In the genomic region with DNA sequence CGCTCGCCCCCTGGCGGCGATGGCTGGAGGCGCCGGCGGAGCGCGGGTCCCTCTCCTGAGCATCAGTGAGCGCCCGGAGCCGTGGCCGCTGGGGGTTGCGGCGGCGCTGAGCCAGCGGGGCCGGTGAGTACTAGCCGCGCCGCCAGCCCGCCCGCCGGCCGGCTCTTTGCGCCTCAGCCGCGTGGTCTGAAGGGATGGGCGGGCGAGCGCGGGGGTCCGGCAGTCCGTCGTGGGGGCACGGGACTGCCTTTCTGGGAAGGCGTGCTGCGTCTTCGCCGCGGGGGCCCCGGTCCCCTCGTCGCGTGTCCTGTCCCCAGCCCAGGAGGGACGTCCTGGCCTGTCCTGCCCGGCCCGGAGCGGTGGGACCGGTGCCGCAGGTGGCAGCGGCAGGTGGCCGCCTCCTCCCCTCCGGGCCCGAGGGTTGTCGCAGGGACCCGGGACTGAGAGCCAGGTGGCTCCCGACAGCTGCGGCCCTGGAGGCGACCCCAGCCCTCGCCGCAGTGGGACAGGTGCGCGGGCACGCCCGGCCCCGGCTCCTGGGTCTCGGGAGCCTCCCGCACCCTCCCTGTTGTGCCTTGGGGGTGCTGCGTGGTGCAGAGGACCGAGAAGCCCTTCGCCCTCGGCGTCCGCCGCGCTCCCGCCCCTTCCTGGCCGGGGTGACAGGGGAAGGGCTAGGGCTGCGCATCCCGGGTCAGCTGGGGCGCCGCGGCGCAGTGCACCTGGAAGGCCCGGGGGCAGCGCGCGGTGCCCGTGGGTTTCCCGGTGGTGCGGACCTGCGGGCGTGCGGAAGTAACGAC, we compare ENCODE assay signal across 8 cellular contexts. TPM values are rescaled to one million over a fixed set of nuclear protein-coding genes. Genes with fewer than 3 reads are reported as not detected.
DNase-seq lines count a peak whose midpoint lies in the region; ATAC-seq and TF ChIP-seq lines count a peak whose summit lies in the region.

A gene with protein sequence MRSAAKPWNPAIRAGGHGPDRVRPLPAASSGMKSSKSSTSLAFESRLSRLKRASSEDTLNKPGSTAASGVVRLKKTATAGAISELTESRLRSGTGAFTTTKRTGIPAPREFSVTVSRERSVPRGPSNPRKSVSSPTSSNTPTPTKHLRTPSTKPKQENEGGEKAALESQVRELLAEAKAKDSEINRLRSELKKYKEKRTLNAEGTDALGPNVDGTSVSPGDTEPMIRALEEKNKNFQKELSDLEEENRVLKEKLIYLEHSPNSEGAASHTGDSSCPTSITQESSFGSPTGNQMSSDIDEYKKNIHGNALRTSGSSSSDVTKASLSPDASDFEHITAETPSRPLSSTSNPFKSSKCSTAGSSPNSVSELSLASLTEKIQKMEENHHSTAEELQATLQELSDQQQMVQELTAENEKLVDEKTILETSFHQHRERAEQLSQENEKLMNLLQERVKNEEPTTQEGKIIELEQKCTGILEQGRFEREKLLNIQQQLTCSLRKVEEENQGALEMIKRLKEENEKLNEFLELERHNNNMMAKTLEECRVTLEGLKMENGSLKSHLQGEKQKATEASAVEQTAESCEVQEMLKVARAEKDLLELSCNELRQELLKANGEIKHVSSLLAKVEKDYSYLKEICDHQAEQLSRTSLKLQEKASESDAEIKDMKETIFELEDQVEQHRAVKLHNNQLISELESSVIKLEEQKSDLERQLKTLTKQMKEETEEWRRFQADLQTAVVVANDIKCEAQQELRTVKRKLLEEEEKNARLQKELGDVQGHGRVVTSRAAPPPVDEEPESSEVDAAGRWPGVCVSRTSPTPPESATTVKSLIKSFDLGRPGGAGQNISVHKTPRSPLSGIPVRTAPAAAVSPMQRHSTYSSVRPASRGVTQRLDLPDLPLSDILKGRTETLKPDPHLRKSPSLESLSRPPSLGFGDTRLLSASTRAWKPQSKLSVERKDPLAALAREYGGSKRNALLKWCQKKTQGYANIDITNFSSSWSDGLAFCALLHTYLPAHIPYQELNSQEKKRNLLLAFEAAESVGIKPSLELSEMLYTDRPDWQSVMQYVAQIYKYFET (plus strand): TSS at position 58 of the 797 bp plus-strand sequence. CDS start 87,293 bp downstream, outside the sequence.

- peak within 1 kb of the TSS; percentile 56; the same call in 1 of the 2 replicates for H3K27ac ChIP-seq in GM23338 (ENCODE audit: low read depth)
- H3K27ac ChIP-seq in SK-N-SH (ENCODE audit: low read depth in 2 of 2, low read length in 1 of 2), result peak within 1 kb of the TSS in 1 of 2 experiments; percentile 67; a peak in 1 of 4 replicates
- H3K27ac ChIP-seq in cardiac muscle cell, result no peak within 1 kb of the TSS
- H3K27ac ChIP-seq in trophoblast cell (ENCODE audit: low read depth, low read length), result no peak within 1 kb of the TSS
- H3K27ac ChIP-seq in upper lobe of left lung, result peak within 1 kb of the TSS in 3 of 4 donors; percentile 62 to 72 (median 67)

- no peaks in the 10 kb centered on the region for H3K36me3 ChIP-seq in GM23338 (ENCODE audit: insufficient read depth)
- no peaks in the 10 kb centered on the region for H3K36me3 ChIP-seq in SK-N-SH (replicated peaks in 1 of 2; ENCODE audit: control insufficient read depth in 1 of 2, insufficient read depth in 2 of 2, low read length in 1 of 2)
- H3K36me3 ChIP-seq in cardiac muscle cell, result no peaks in the 10 kb centered on the region
- no peaks in the 10 kb centered on the region for H3K36me3 ChIP-seq in trophoblast cell (ENCODE audit: control insufficient read depth in 1 of 2, insufficient read depth in 2 of 2, low read length in 2 of 2)
- H3K36me3 ChIP-seq in upper lobe of left lung, result no peaks in the 10 kb centered on the region

- no peak within 1 kb of the TSS for H2BK120ac ChIP-seq in trophoblast cell (ENCODE audit: insufficient read depth, low read length, poor library complexity)

- peak within 1 kb of the TSS; percentile 14 for H4K12ac ChIP-seq in trophoblast cell (ENCODE audit: low read depth, low read length)

- CTCF ChIA-PET in SK-N-SH (lab: Yijun Ruan, JAX), result interaction anchor here (0.6 to 4.4 kb wide), 45 partner anchors 9 to 305 kb away, joined by 3 to 56 read pairs (median 5); a partner anchor contains a TSS

- TF ChIP-seq RAD21 in SK-N-SH (IDR thresholded peaks at IDR 0.05; ENCODE audit: low read length), result peak; percentile 32; the same call in 1 of the 2 replicates

- DNase-seq in EL, result peak; percentile 74
- DNase-seq in GM23338 (ENCODE audit: low spot score), result peak; percentile 55
- DNase-seq in LoVo (ENCODE audit: low spot score), result peak; percentile 86
- DNase-seq in SK-N-SH, result peak; percentile 94
- DNase-seq in activated naive CD4-positive, alpha-beta T cell treated with anti-CD3 and anti-CD28 coated beads, Interleukin-2, amount 50 U/mL, for 16 hours, result peak; percentile 86
- DNase-seq in cardiac muscle cell (ENCODE audit: low read depth in 1 of 2, low spot score in 1 of 2), result peak in 1 of 2 donors; percentile 85
- peak; percentile 71 to 94 for DNase-seq in trophoblast cell
- DNase-seq in upper lobe of left lung, result peak; percentile 27 to 98

- no peak within 1 kb of the TSS for H3K23ac ChIP-seq in trophoblast cell (ENCODE audit: low read length)

- H3K36me3 Mint-ChIP-seq in GM23338 (ENCODE audit: low read depth), result no peaks in the 10 kb centered on the region

- no peak within 1 kb of the TSS for H3K18ac ChIP-seq in trophoblast cell (ENCODE audit: low read length)

- H3F3A ChIP-seq in GM23338 (replicated peaks; ENCODE audit: low read depth) (0 out of 2 replicates have a peak, but pooled peaks cover 3% of the 10 kb centered on the region), SK-N-SH (replicated peaks; ENCODE audit: insufficient read depth) (peaks cover 18% of the 10 kb centered on the region)

- H2BK5ac ChIP-seq in trophoblast cell (ENCODE audit: low read depth, low read length, poor library complexity), result no peak within 1 kb of the TSS

- peak within 1 kb of the TSS; percentile 91 for H3K4me3 Mint-ChIP-seq in GM23338

- ATAC-seq in GM23338 (peak; percentile 94), upper lobe of left lung (ENCODE audit: low FRiP score in 2 of 2) (peak; percentile 95 to 99)

- H3K9me3 ChIP-seq in SK-N-SH (no peaks in the 10 kb centered on the region), cardiac muscle cell (ENCODE audit: low read depth) (no peaks in the 10 kb centered on the region), trophoblast cell (ENCODE audit: insufficient read depth, low read depth, low read length) (no peaks in the 10 kb centered on the region), upper lobe of left lung (no peaks in the 10 kb centered on the region)

- 3% methylated on average over 7 of the region's 96 CpGs for WGBS in SK-N-SH (ENCODE audit: low lambda C conversion rate)
- WGBS in trophoblast cell (ENCODE audit: extremely low coverage, insufficient coverage, insufficient read length), result no CpG with 5 or more reads among the region's 96 CpGs
- WGBS in upper lobe of left lung, 2 donors, result 1% methylated on average over 22 of the region's 96 CpGs

- H3K9me3 Mint-ChIP-seq in GM23338, result no peaks in the 10 kb centered on the region; the same call in 2 of the 3 replicates

- no peaks in the 10 kb centered on the region for H3K79me2 ChIP-seq in GM23338 (replicated peaks; ENCODE audit: insufficient read depth)
- H3K79me2 ChIP-seq in SK-N-SH (ENCODE audit: insufficient read depth), result no peaks in the 10 kb centered on the region
- no peaks in the 10 kb centered on the region for H3K79me2 ChIP-seq in trophoblast cell (ENCODE audit: control insufficient read depth, insufficient read depth, low read length, poor library complexity)

- H3K4me1 ChIP-seq in GM23338 (ENCODE audit: insufficient read depth), result peaks cover 6% of the 10 kb centered on the region; the same call in 1 of the 2 replicates
- H3K4me1 ChIP-seq in SK-N-SH (ENCODE audit: control insufficient read depth in 1 of 2, insufficient read depth in 2 of 2, low read depth in 1 of 2, low read length in 1 of 2), result peaks cover 0 to 4% of the 10 kb centered on the region in 2 experiments; a peak in 2 of 4 replicates
- H3K4me1 ChIP-seq in cardiac muscle cell (ENCODE audit: low read depth), result no peaks in the 10 kb centered on the region
- H3K4me1 ChIP-seq in trophoblast cell (ENCODE audit: control insufficient read depth in 1 of 2, insufficient read depth in 2 of 2, low read length in 2 of 2), result peaks cover 4 to 10% of the 10 kb centered on the region in 2 experiments
- H3K4me1 ChIP-seq in upper lobe of left lung, result peaks cover 12 to 21% (median 17%) of the 10 kb centered on the region in 4 donors

- H3K27me3 Mint-ChIP-seq in GM23338 (ENCODE audit: insufficient read depth, low read depth, poor library complexity), result peaks cover 5% of the 10 kb centered on the region

- no peak within 1 kb of the TSS for H2BK12ac ChIP-seq in trophoblast cell (ENCODE audit: low read length)

- H4K8ac ChIP-seq in trophoblast cell (ENCODE audit: low read depth, low read length), result peak within 1 kb of the TSS; percentile 37

- no peak within 1 kb of the TSS for H2AK5ac ChIP-seq in trophoblast cell (ENCODE audit: low read length)

- TF ChIP-seq EP300 in SK-N-SH (IDR thresholded peaks at IDR 0.05; ENCODE audit: borderline replicate concordance in 1 of 2, low read depth in 1 of 2, low read length in 1 of 2) (no peak; a peak in 1 of 4 replicates), upper lobe of left lung (IDR thresholded peaks at IDR 0.05) (no peak)

- H3K9me2 ChIP-seq in GM23338 (ENCODE audit: insufficient read depth), result no peaks in the 10 kb centered on the region
- H3K9me2 ChIP-seq in SK-N-SH, result no peaks in the 10 kb centered on the region

- peak within 1 kb of the TSS; percentile 91 for H3K4me2 ChIP-seq in GM23338
- H3K4me2 ChIP-seq in SK-N-SH, result peak within 1 kb of the TSS; percentile 98
- peak within 1 kb of the TSS; percentile 99 for H3K4me2 ChIP-seq in trophoblast cell (ENCODE audit: low read length)

- H3K4ac ChIP-seq in trophoblast cell (ENCODE audit: low read depth, low read length), result no peak within 1 kb of the TSS

- H2AFZ ChIP-seq in GM23338 (peak within 1 kb of the TSS; percentile 99), SK-N-SH (ENCODE audit: low read depth) (peak within 1 kb of the TSS; percentile 93), trophoblast cell (ENCODE audit: insufficient read depth, low read length, poor library complexity) (peak within 1 kb of the TSS; percentile 75)

- no peaks in the 10 kb centered on the region for H3K79me1 ChIP-seq in trophoblast cell (ENCODE audit: low read length)

- H3K27me3 ChIP-seq in GM23338 (ENCODE audit: insufficient read depth) (peaks cover 22% of the 10 kb centered on the region), SK-N-SH (ENCODE audit: insufficient read depth) (no peaks in the 10 kb centered on the region; the same call in 1 of the 2 replicates), cardiac muscle cell (peaks cover 71% of the 10 kb centered on the region), trophoblast cell (ENCODE audit: insufficient read depth, low read length) (peaks cover 14% of the 10 kb centered on the region), upper lobe of left lung (peaks cover 0 to 3% (median under 1%) of the 10 kb centered on the region in 4 donors)

- H3K4me1 Mint-ChIP-seq in GM23338, result peaks cover 14% of the 10 kb centered on the region

- TF ChIP-seq POLR2A in upper lobe of left lung (IDR thresholded peaks at IDR 0.05), result no peak

- no peak within 1 kb of the TSS for H3K14ac ChIP-seq in trophoblast cell (ENCODE audit: low read length)

- H3K27ac Mint-ChIP-seq in GM23338, result no peak within 1 kb of the TSS

- TF ChIP-seq CTCF in GM23338 (conservative IDR thresholded peaks at IDR 0.05; ENCODE audit: low read depth in 2 of 2), result peak; percentile 65 to 83; a peak in 3 of 4 replicates
- peak; percentile 73 for TF ChIP-seq CTCF in SK-N-SH (IDR thresholded peaks at IDR 0.05)
- no peak for TF ChIP-seq CTCF in cardiac muscle cell (IDR thresholded peaks at IDR 0.05; ENCODE audit: low read depth, low read length)
- TF ChIP-seq CTCF in upper lobe of left lung (IDR thresholded peaks at IDR 0.05), result peak; percentile 97 to 99 (median 98)

- H3K9ac ChIP-seq in SK-N-SH (peak within 1 kb of the TSS; percentile 32; the same call in 1 of the 2 replicates), trophoblast cell (ENCODE audit: low read length) (no peak within 1 kb of the TSS)

- no peak within 1 kb of the TSS for H4K91ac ChIP-seq in trophoblast cell (ENCODE audit: low read depth, low read length)

- POLR2A ChIA-PET in SK-N-SH (lab: Yijun Ruan, JAX), result interaction anchor here (0.5 kb wide), 1 partner anchor 15 kb away, joined by 4 read pairs; no protein-coding TSS in a partner anchor

- peak within 1 kb of the TSS; percentile 71 for H3K4me3 ChIP-seq in GM23338
- H3K4me3 ChIP-seq in SK-N-SH (ENCODE audit: low read depth in 2 of 2, low read length in 1 of 2), result peak within 1 kb of the TSS; percentile 66 to 82
- H3K4me3 ChIP-seq in cardiac muscle cell, result peak within 1 kb of the TSS; percentile 46
- H3K4me3 ChIP-seq in trophoblast cell (ENCODE audit: low read depth, low read length), result peak within 1 kb of the TSS; percentile 78
- peak within 1 kb of the TSS; percentile 66 to 80 (median 71) for H3K4me3 ChIP-seq in upper lobe of left lung

- H4K20me1 ChIP-seq in GM23338 (replicated peaks; ENCODE audit: insufficient read depth), result no peaks in the 10 kb centered on the region
- no peaks in the 10 kb centered on the region for H4K20me1 ChIP-seq in SK-N-SH (ENCODE audit: insufficient read depth)

RNA-seq across cellular contexts. Expression of the gene that starts here (rescaled TPM):
- total RNA-seq in GM23338 (2014; rRNA removed; shearing (Covaris generic)), result 89.8 and 101 TPM in 2 replicates
- 41.5 and 42.6 TPM in 2 replicates for polyA plus RNA-seq in GM23338 (2016; fragmentation: Nextera tagmentation; extraction: Ambion mirVana)
- 8.8 and 11.2 TPM in 2 replicates for polyA plus RNA-seq in SK-N-SH (2012; rRNA removed)
- polyA plus RNA-seq in SK-N-SH (2012; cell fraction: cytosol; rRNA removed), result 8.9 and 9.7 TPM in 2 replicates
- polyA plus RNA-seq in SK-N-SH (2012; cell fraction: nucleus; rRNA removed), result 7.8 and 9.0 TPM in 2 replicates
- 24.5 and 48.7 TPM in 2 replicates for total RNA-seq in cardiac muscle cell
- 12.4 and 13.6 TPM in 2 replicates for polyA plus RNA-seq in cardiac muscle cell
- polyA plus RNA-seq in trophoblast cell (2013), result 88.8 and 95.3 TPM in 2 replicates
- 10 to 100 TPM; 21.8 to 65.0 (median 33.9) TPM for total RNA-seq in upper lobe of left lung

Comparison
In these comparisons a context has a peak if more than half of its experiments do, and no peak if none do; other contexts are left out.
1. H3K27ac ChIP-seq: peak in GM23338 (single experiment) and upper lobe of left lung (3 of 4); none in cardiac muscle cell (single experiment) and trophoblast cell (single experiment).
2. Peak in every context shown above with its lines, with median percentiles within 50 percentile points of each other: H2AFZ ChIP-seq, H3K4me2 ChIP-seq and H3K4me3 ChIP-seq.